In genomic region chr11:65558002-65558784, GRCh38 we compare ENCODE assay signal across 8 cellular contexts. TPM values are rescaled to one million over a fixed set of nuclear protein-coding genes. Genes with fewer than 3 reads are reported as not detected.
A peak's percentile ranks its signal among the peaks of the same experiment; 100 is the strongest.
DNase-seq lines count a peak whose midpoint lies in the region; ATAC-seq and TF ChIP-seq lines count a peak whose summit lies in the region.

Gene LTBP3, minus strand, starts transcription at chr11:65558359. Its CDS starts 400 bp downstream, at chr11:65557959.

- peak; percentile 64 for DNase-seq in stimulated activated CD4-positive, alpha-beta T cell treated with anti-CD3 and anti-CD28 coated beads, Interleukin-15, amount 100 ng/mL, for 24 hours
- DNase-seq in stimulated activated CD4-positive, alpha-beta T cell treated with anti-CD3 and anti-CD28 coated beads, Interleukin-4, amount 100 ng/mL, for 24 hours: no peak
- DNase-seq in NCI-H2227 treated with DMSO at 0.1 percent for 48 hours (lab: John Stamatoyannopoulos, UW) (peak; percentile 27), fibroblast of mammary gland (ENCODE audit: low read depth) (peak; percentile 71), type B pancreatic cell (ENCODE audit: extremely low spot score, unreplicated experiment) (no peak)
- peak; percentile 81 for DNase-seq in activated effector memory CD4-positive, alpha-beta T cell treated with anti-CD3 and anti-CD28 coated beads, Interleukin-2, amount 50 U/mL, for 16 hours

- H3K4me3 ChIP-seq in fibroblast of mammary gland (ENCODE audit: control insufficient read depth, low read depth, low read length) (peak within 1 kb of the TSS; percentile 54), mucosa of stomach (ENCODE audit: low read length) (no peak within 1 kb of the TSS)

- peaks cover 54% of the 10 kb centered on the region for H3K4me1 ChIP-seq in mucosa of stomach (ENCODE audit: control insufficient read depth, insufficient read depth, low read length)

- peaks cover 2% of the 10 kb centered on the region for H3K27me3 Mint-ChIP-seq in type B pancreatic cell

- peak within 1 kb of the TSS; percentile 86 for H3K4me3 Mint-ChIP-seq in type B pancreatic cell

- TF ChIP-seq CTCF in fibroblast of mammary gland (conservative IDR thresholded peaks at IDR 0.05; ENCODE audit: control insufficient read depth, insufficient read depth, low read depth, low read length) (no peak), type B pancreatic cell (conservative IDR thresholded peaks at IDR 0.05) (no peak)

- H3K9me3 Mint-ChIP-seq in type B pancreatic cell: no peaks in the 10 kb centered on the region

- H3K27ac Mint-ChIP-seq in type B pancreatic cell: peak within 1 kb of the TSS; percentile 92

- no peaks in the 10 kb centered on the region for H3K9me3 ChIP-seq in mucosa of stomach (ENCODE audit: control insufficient read depth, low read length)

- no peaks in the 10 kb centered on the region for H3K27me3 ChIP-seq in mucosa of stomach (ENCODE audit: control insufficient read depth, insufficient read depth, low read length)

- H3K36me3 ChIP-seq in mucosa of stomach (ENCODE audit: control insufficient read depth, insufficient read depth, low read length): no peaks in the 10 kb centered on the region

- ATAC-seq in HG02981 (IDR thresholded peaks at IDR 0.05; ENCODE audit: unreplicated experiment): no peak

- no peaks in the 10 kb centered on the region for H3K36me3 Mint-ChIP-seq in type B pancreatic cell

- H3K9ac ChIP-seq in mucosa of stomach (ENCODE audit: low read length): peak within 1 kb of the TSS; percentile 55

- H3K4me1 Mint-ChIP-seq in type B pancreatic cell (ENCODE audit: unreplicated experiment): peaks cover 42% of the 10 kb centered on the region

RNA-seq across cellular contexts. Expression of gene LTBP3, which starts in this region (rescaled TPM):
- 71.8 and 74.1 TPM in 2 replicates for total RNA-seq in type B pancreatic cell (ENCODE audit: low replicate concordance)

Comparison
In these comparisons a context has a peak if more than half of its experiments do, and no peak if none do; other contexts are left out.
1. DNase-seq: peak in stimulated activated CD4-positive, alpha-beta T cell treated with anti-CD3 and anti-CD28 coated beads, Interleukin-15, amount 100 ng/mL, for 24 hours (single experiment), NCI-H2227 treated with DMSO at 0.1 percent for 48 hours (single experiment), activated effector memory CD4-positive, alpha-beta T cell treated with anti-CD3 and anti-CD28 coated beads, Interleukin-2, amount 50 U/mL, for 16 hours (single experiment) and fibroblast of mammary gland (single experiment); none in stimulated activated CD4-positive, alpha-beta T cell treated with anti-CD3 and anti-CD28 coated beads, Interleukin-4, amount 100 ng/mL, for 24 hours (single experiment) and type B pancreatic cell (single experiment).